Comparison of ENCODE assay signal across 8 cellular contexts in genomic region chr14:101120636-101121398, GRCh38.
DNase-seq lines count a peak whose midpoint lies in the region; ATAC-seq and TF ChIP-seq lines count a peak whose summit lies in the region.

No MANE protein-coding gene starts in this region.

- H3K9me3 Mint-ChIP-seq in stimulated activated naive B cell treated with anti-CD40 and anti-IgM and Interleukin-4, amounts not matched to agents 10 μg/mL and 1 μg/mL and 100 μg/mL, for 72 hours: peaks cover 0 to 5% of the 10 kb centered on the region in 2 donors

- WGBS in SK-N-SH (ENCODE audit: low lambda C conversion rate): 52% methylated on average over 6 of the region's 17 CpGs
- WGBS in heart right ventricle, 2 donors: 55 to 63% methylated on average over 17 of the region's 17 CpGs

- no peak for TF ChIP-seq RAD21 in SK-N-SH (IDR thresholded peaks at IDR 0.05; ENCODE audit: low read length)

- H3K4me3 Mint-ChIP-seq in stimulated activated naive B cell treated with anti-CD40 and anti-IgM and Interleukin-4, amounts not matched to agents 10 μg/mL and 1 μg/mL and 100 μg/mL, for 72 hours: peak overlapping the region; percentile 91 to 94

- no peak overlapping the region for H3K4me3 ChIP-seq in SK-N-SH (ENCODE audit: low read depth in 2 of 2, low read length in 1 of 2)
- peak overlapping the region in 7 of 10 donors; percentile 5 to 50 (median 27) for H3K4me3 ChIP-seq in heart right ventricle

- peaks cover 5 to 25% of the 10 kb centered on the region in 2 donors for H3K36me3 Mint-ChIP-seq in stimulated activated naive B cell treated with anti-CD40 and anti-IgM and Interleukin-4, amounts not matched to agents 10 μg/mL and 1 μg/mL and 100 μg/mL, for 72 hours

- H3K4me1 ChIP-seq in SK-N-SH (ENCODE audit: control insufficient read depth in 1 of 2, insufficient read depth in 2 of 2, low read depth in 1 of 2, low read length in 1 of 2) (peaks cover 0 to 48% of the 10 kb centered on the region in 2 experiments; a peak in 1 of 4 replicates), heart right ventricle (peaks cover 0 to 22% (median 5%) of the 10 kb centered on the region in 9 donors)

- H3F3A ChIP-seq in SK-N-SH (replicated peaks; ENCODE audit: insufficient read depth): no peaks in the 10 kb centered on the region

- H3K4me2 ChIP-seq in SK-N-SH: no peak overlapping the region

- H3K9ac ChIP-seq in SK-N-SH: no peak overlapping the region

- H3K27me3 ChIP-seq in SK-N-SH (ENCODE audit: insufficient read depth): no peaks in the 10 kb centered on the region
- peaks cover 0 to 17% (median 2%) of the 10 kb centered on the region in 7 donors for H3K27me3 ChIP-seq in heart right ventricle

- no peaks in the 10 kb centered on the region for H3K9me2 ChIP-seq in SK-N-SH

- intact Hi-C loops in heart right ventricle (cut with DNase I): no loop called here

- peaks cover 27 to 50% of the 10 kb centered on the region in 2 donors for H3K4me1 Mint-ChIP-seq in stimulated activated naive B cell treated with anti-CD40 and anti-IgM and Interleukin-4, amounts not matched to agents 10 μg/mL and 1 μg/mL and 100 μg/mL, for 72 hours

- POLR2A ChIA-PET in SK-N-SH (lab: Yijun Ruan, JAX): interaction anchor here (2.1 kb wide), 1 partner anchor 11 kb away, joined by 4 read pairs; no protein-coding TSS in a partner anchor

- no peaks in the 10 kb centered on the region for H3K27me3 Mint-ChIP-seq in stimulated activated naive B cell treated with anti-CD40 and anti-IgM and Interleukin-4, amounts not matched to agents 10 μg/mL and 1 μg/mL and 100 μg/mL, for 72 hours

- no peaks in the 10 kb centered on the region for H3K79me2 ChIP-seq in SK-N-SH (ENCODE audit: insufficient read depth)

- TF ChIP-seq EP300 in SK-N-SH (IDR thresholded peaks at IDR 0.05; ENCODE audit: borderline replicate concordance in 1 of 2, low read depth in 1 of 2, low read length in 1 of 2): no peak

- ATAC-seq in SK-N-SH treated with all-trans-retinoic acid at 6 μM for 48 hours (no peak), heart right ventricle (peak; percentile 54 to 74 (median 62)), HG02970 (IDR thresholded peaks at IDR 0.05; ENCODE audit: low FRiP score, unreplicated experiment) (no peak)
- peak; percentile 87 to 93 for ATAC-seq in stimulated activated naive B cell treated with anti-CD40 and anti-IgM and Interleukin-4, amounts not matched to agents 10 μg/mL and 1 μg/mL and 100 μg/mL, for 72 hours (replicated peaks)

- TF ChIP-seq CTCF in SK-N-SH (IDR thresholded peaks at IDR 0.05): no peak
- no peak for TF ChIP-seq CTCF in heart right ventricle (IDR thresholded peaks at IDR 0.05)

- H2AFZ ChIP-seq in SK-N-SH (ENCODE audit: low read depth): no peak overlapping the region

- no peaks in the 10 kb centered on the region for H4K20me1 ChIP-seq in SK-N-SH (ENCODE audit: insufficient read depth)

- no peaks in the 10 kb centered on the region for H3K9me3 ChIP-seq in SK-N-SH
- no peaks in the 10 kb centered on the region for H3K9me3 ChIP-seq in heart right ventricle

- peak overlapping the region; percentile 99 for H3K27ac Mint-ChIP-seq in stimulated activated naive B cell treated with anti-CD40 and anti-IgM and Interleukin-4, amounts not matched to agents 10 μg/mL and 1 μg/mL and 100 μg/mL, for 72 hours

- CTCF ChIA-PET in SK-N-SH (lab: Yijun Ruan, JAX): interaction anchor here (0.6 to 2.5 kb wide), 6 partner anchors 11 to 508 kb away, joined by 3 to 11 read pairs (median 3); no protein-coding TSS in a partner anchor

- peak; percentile 27 for DNase-seq in SK-N-SH
- peak; percentile 66 for DNase-seq in SKM-1 treated with dmso at 0.1 percent for 144 hours (lab: John Stamatoyannopoulos, UW; ENCODE audit: unreplicated experiment)
- peak; percentile 35 to 58 for DNase-seq in heart right ventricle
- peak; percentile 74 for DNase-seq in stimulated activated naive B cell treated with anti-CD40 and anti-IgM and Interleukin-4, amounts not matched to agents 10 μg/mL and 1 μg/mL and 100 μg/mL, for 72 hours
- no peak for DNase-seq in NCI-H526 treated with DMSO at 0.1 percent for 48 hours (lab: John Stamatoyannopoulos, UW)
- DNase-seq in SK-N-DZ (ENCODE audit: low spot score): no peak

- H3K36me3 ChIP-seq in SK-N-SH (replicated peaks in 1 of 2; ENCODE audit: control insufficient read depth in 1 of 2, insufficient read depth in 2 of 2, low read length in 1 of 2): no peaks in the 10 kb centered on the region
- no peaks in the 10 kb centered on the region for H3K36me3 ChIP-seq in heart right ventricle

- H3K27ac ChIP-seq in SK-N-SH (ENCODE audit: low read depth in 2 of 2, low read length in 1 of 2) (peak overlapping the region in 1 of 2 experiments; percentile 44; a peak in 1 of 4 replicates), heart right ventricle (peak overlapping the region in 8 of 10 donors; percentile 2 to 90 (median 63))

TF ChIP-seq in SK-N-SH, 30 proteins besides CTCF, POLR2A, EP300 and RAD21:
- TF ChIP-seq ELF1 (IDR thresholded peaks at IDR 0.05) (no peak), SMC3 (IDR thresholded peaks at IDR 0.05; ENCODE audit: low read depth, low read length) (no peak)

TF ChIP-seq in SK-N-SH treated with all-trans-retinoic acid at 6 μM for 48 hours, 23 proteins besides CTCF, POLR2A, EP300 and RAD21:
- TF ChIP-seq CSDC2 (CRISPR knock-in tag; IDR thresholded peaks at IDR 0.05): no peak
- TF ChIP-seq CSRNP3 (CRISPR knock-in tag; IDR thresholded peaks at IDR 0.05): no peak
- no peak for TF ChIP-seq ZNF70 (CRISPR knock-in tag; IDR thresholded peaks at IDR 0.05)
- TF ChIP-seq ZFP30 (CRISPR knock-in tag; IDR thresholded peaks at IDR 0.05): no peak
- no peak for TF ChIP-seq TSHZ2 (CRISPR knock-in tag; IDR thresholded peaks at IDR 0.05)
- no peak for TF ChIP-seq POU6F1 (CRISPR knock-in tag; IDR thresholded peaks at IDR 0.05; ENCODE audit: borderline replicate concordance, low read depth)
- TF ChIP-seq ZFP3 (CRISPR knock-in tag; IDR thresholded peaks at IDR 0.05): no peak
- TF ChIP-seq BACH2 (CRISPR knock-in tag; IDR thresholded peaks at IDR 0.05; ENCODE audit: borderline replicate concordance): no peak
- no peak for TF ChIP-seq ZNF8 (CRISPR knock-in tag; IDR thresholded peaks at IDR 0.05)
- TF ChIP-seq ISL1 (CRISPR knock-in tag; IDR thresholded peaks at IDR 0.05): no peak
- TF ChIP-seq RARB (CRISPR knock-in tag; IDR thresholded peaks at IDR 0.05): no peak
- TF ChIP-seq TCF4 (CRISPR knock-in tag; IDR thresholded peaks at IDR 0.05; ENCODE audit: borderline replicate concordance): no peak
- no peak for TF ChIP-seq TOX (CRISPR knock-in tag; IDR thresholded peaks at IDR 0.05; ENCODE audit: borderline replicate concordance)
- TF ChIP-seq ARNTL (CRISPR knock-in tag; IDR thresholded peaks at IDR 0.05; ENCODE audit: borderline replicate concordance, low read depth): no peak
- TF ChIP-seq OSR1 (CRISPR knock-in tag; IDR thresholded peaks at IDR 0.05): no peak

Comparison
In these comparisons a context has a peak if more than half of its experiments do, and no peak if none do; other contexts are left out.
1. DNase-seq: peak in SK-N-SH (single experiment), SKM-1 treated with dmso at 0.1 percent for 144 hours (single experiment), heart right ventricle (2 of 2) and stimulated activated naive B cell treated with anti-CD40 and anti-IgM and Interleukin-4, amounts not matched to agents 10 μg/mL and 1 μg/mL and 100 μg/mL, for 72 hours (single experiment); none in NCI-H526 treated with DMSO at 0.1 percent for 48 hours (single experiment) and SK-N-DZ (single experiment).
2. H3K4me3 ChIP-seq: peak in heart right ventricle (7 of 10); none in SK-N-SH (0 of 2).
3. ATAC-seq: peak in heart right ventricle (8 of 8) and stimulated activated naive B cell treated with anti-CD40 and anti-IgM and Interleukin-4, amounts not matched to agents 10 μg/mL and 1 μg/mL and 100 μg/mL, for 72 hours (2 of 2); none in SK-N-SH treated with all-trans-retinoic acid at 6 μM for 48 hours (single experiment) and HG02970 (single experiment).